ENCODE assay signal across 12 cellular contexts in the genomic region with DNA sequence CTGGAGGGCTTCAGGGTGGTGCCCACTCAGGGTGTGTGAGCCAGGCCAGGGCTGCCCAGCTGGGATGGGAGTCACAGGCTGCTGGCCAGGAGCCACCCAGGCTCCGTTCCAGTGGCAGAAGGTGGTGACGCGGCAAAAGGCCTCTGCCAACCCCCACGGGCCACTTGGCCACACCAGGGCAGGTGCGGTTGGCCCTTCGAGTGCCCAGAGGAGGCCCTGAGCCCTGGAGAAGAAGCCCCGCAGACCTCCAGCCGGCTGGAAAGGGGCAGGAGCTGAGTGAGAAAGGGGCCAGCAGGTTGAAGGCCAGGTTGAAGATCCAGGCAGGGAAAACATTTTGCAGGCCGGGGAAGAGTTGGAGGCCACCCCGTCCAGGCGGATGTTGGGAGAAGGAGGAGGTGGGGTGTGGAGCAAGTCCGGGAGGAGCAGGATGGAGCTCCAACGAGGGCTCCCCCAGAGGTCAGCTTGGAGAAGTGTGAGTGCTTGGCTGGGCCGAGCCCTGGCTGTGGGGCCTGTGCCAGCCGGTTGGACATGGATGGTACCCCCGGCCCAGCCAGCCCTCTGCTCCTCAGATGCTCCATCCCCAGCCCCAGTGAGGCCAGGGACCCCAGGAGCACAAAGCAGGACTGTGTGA. TPM values are rescaled to one million over a fixed set of nuclear protein-coding genes. Genes with fewer than 3 reads are reported as not detected.
A peak's percentile ranks its signal among the peaks of the same experiment; 100 is the strongest.
DNase-seq lines count a peak whose midpoint lies in the region; ATAC-seq and TF ChIP-seq lines count a peak whose summit lies in the region.
"Had no signal": no experiment of that assay in that cellular context is flagged by ENCODE, and none has a peak within 500 bp of the region (broad histone marks: within the 10 kb centered on the region; RNA-seq: fewer than 3 reads in every experiment).

No MANE protein-coding gene starts in this region.

- peaks cover 5% of the 10 kb centered on the region for H3K9me3 Mint-ChIP-seq in glutamatergic neuron (ENCODE audit: unreplicated experiment)
- no peaks in the 10 kb centered on the region for H3K9me3 Mint-ChIP-seq in activated naive CD4-positive, alpha-beta T cell treated with anti-CD3 and anti-CD28 coated beads, Interleukin-2, amount 10 ng/mL, durations not matched to agents 7 days and 5 days

- no peak overlapping the region for H3K4me3 ChIP-seq in right atrium auricular region
- no peak overlapping the region for H3K4me3 ChIP-seq in astrocyte of the cerebellum (ENCODE audit: low read depth, low read length)
- H3K4me3 ChIP-seq in upper lobe of right lung, result no peak overlapping the region
- H3K4me3 ChIP-seq: BLaER1, coronary artery had no signal

- no peaks in the 10 kb centered on the region for H3K36me3 Mint-ChIP-seq in glutamatergic neuron (ENCODE audit: unreplicated experiment)
- H3K36me3 Mint-ChIP-seq in activated naive CD4-positive, alpha-beta T cell treated with anti-CD3 and anti-CD28 coated beads, Interleukin-2, amount 10 ng/mL, durations not matched to agents 7 days and 5 days, result no peaks in the 10 kb centered on the region

- H3K27ac ChIP-seq in right atrium auricular region (peak overlapping the region in 1 of 2 donors; percentile 35), upper lobe of right lung (no peak overlapping the region)
- H3K27ac ChIP-seq: BLaER1, coronary artery had no signal

- CTCF ChIA-PET in activated naive CD4-positive, alpha-beta T cell treated with anti-CD3 and anti-CD28 coated beads, Interleukin-2, amount 10 ng/mL, durations not matched to agents 7 days and 5 days (lab: Charles Lee), result no interaction called here

- TF ChIP-seq CTCF in right atrium auricular region (IDR thresholded peaks at IDR 0.05) (no peak), astrocyte of the cerebellum (IDR thresholded peaks at IDR 0.05; ENCODE audit: low read depth, low read length, missing control alignments) (peak; percentile 35), upper lobe of right lung (IDR thresholded peaks at IDR 0.05) (no peak), glutamatergic neuron (IDR thresholded peaks at IDR 0.05; ENCODE audit: partially characterized antibody, unreplicated experiment) (no peak)

- H3K27ac Mint-ChIP-seq in glutamatergic neuron (ENCODE audit: unreplicated experiment), result no peak overlapping the region
- no peak overlapping the region for H3K27ac Mint-ChIP-seq in activated naive CD4-positive, alpha-beta T cell treated with anti-CD3 and anti-CD28 coated beads, Interleukin-2, amount 10 ng/mL, durations not matched to agents 7 days and 5 days

- no peak overlapping the region for H3K4me3 Mint-ChIP-seq in glutamatergic neuron (ENCODE audit: unreplicated experiment)
- no peak overlapping the region for H3K4me3 Mint-ChIP-seq in activated naive CD4-positive, alpha-beta T cell treated with anti-CD3 and anti-CD28 coated beads, Interleukin-2, amount 10 ng/mL, durations not matched to agents 7 days and 5 days

- no peaks in the 10 kb centered on the region for H3K9me3 ChIP-seq in right atrium auricular region
- no peaks in the 10 kb centered on the region for H3K9me3 ChIP-seq in upper lobe of right lung

- peaks cover 6% of the 10 kb centered on the region for H3K4me1 Mint-ChIP-seq in glutamatergic neuron (ENCODE audit: low read depth, unreplicated experiment)
- H3K4me1 Mint-ChIP-seq in activated naive CD4-positive, alpha-beta T cell treated with anti-CD3 and anti-CD28 coated beads, Interleukin-2, amount 10 ng/mL, durations not matched to agents 7 days and 5 days, result peaks cover 3% of the 10 kb centered on the region

- H3K36me3 ChIP-seq in right atrium auricular region (no peaks in the 10 kb centered on the region), upper lobe of right lung (no peaks in the 10 kb centered on the region)
- H3K36me3 ChIP-seq: BLaER1 had no signal

- peaks cover 12 to 20% of the 10 kb centered on the region in 2 donors for H3K27me3 ChIP-seq in right atrium auricular region
- H3K27me3 ChIP-seq in upper lobe of right lung, result peaks cover 60% of the 10 kb centered on the region

- peak; percentile 64 for DNase-seq in Right ventricle myocardium inferior (ENCODE audit: missing footprints)
- no peak for DNase-seq in right atrium auricular region (ENCODE audit: low spot score)
- no peak for DNase-seq in astrocyte of the cerebellum (ENCODE audit: low read depth)
- DNase-seq in islet precursor cell, result peak; percentile 63
- DNase-seq in upper lobe of right lung, result peak; percentile 62
- no peak for DNase-seq in glutamatergic neuron
- no peak for DNase-seq in dedifferentiated amniotic fluid mesenchymal stem cell (ENCODE audit: extremely low spot score)
- no peak for DNase-seq in activated naive CD4-positive, alpha-beta T cell treated with anti-CD3 and anti-CD28 coated beads, Interleukin-2, amount 10 ng/mL, durations not matched to agents 7 days and 5 days
- DNase-seq: activated CD8-positive, alpha-beta memory T cell treated with anti-CD3 and anti-CD28 coated beads, Interleukin-2, amount 50 U/mL, for 48 hours; NCI-H2171 had no signal

- H3K27me3 Mint-ChIP-seq in glutamatergic neuron (ENCODE audit: unreplicated experiment), result peaks cover 9% of the 10 kb centered on the region
- H3K27me3 Mint-ChIP-seq in activated naive CD4-positive, alpha-beta T cell treated with anti-CD3 and anti-CD28 coated beads, Interleukin-2, amount 10 ng/mL, durations not matched to agents 7 days and 5 days, result peaks cover 70% of the 10 kb centered on the region

- ATAC-seq in Right ventricle myocardium inferior (no peak), upper lobe of right lung (no peak)

- peaks cover 0 to 22% of the 10 kb centered on the region in 2 donors for H3K4me1 ChIP-seq in right atrium auricular region
- H3K4me1 ChIP-seq in upper lobe of right lung, result peaks cover 6% of the 10 kb centered on the region

- intact Hi-C loops in Right ventricle myocardium inferior (cut with DNase I) (no loop called here), upper lobe of right lung (cut with DNase I) (no loop called here)

- in situ Hi-C loops in astrocyte of the cerebellum (cut with HindIII; ENCODE audit: low sequenced_read_pairs), result no loop called here

RNA-seq across cellular contexts. Expression of a gene that starts 2.8 kb away (rescaled TPM):
- total RNA-seq in Right ventricle myocardium inferior (3.1 TPM), right atrium auricular region (1 to 10 TPM in 1 of 2 donors, under 1 TPM in 1; 0.98 to 2.3 TPM), upper lobe of right lung (5.2 TPM), glutamatergic neuron (ENCODE audit: unreplicated experiment) (115 TPM)

Comparison
In these comparisons a context has a peak if more than half of its experiments do, and no peak if none do; other contexts are left out.
1. DNase-seq: peak in Right ventricle myocardium inferior (single experiment), islet precursor cell (single experiment) and upper lobe of right lung (single experiment); none in right atrium auricular region (single experiment), astrocyte of the cerebellum (single experiment), glutamatergic neuron (single experiment), dedifferentiated amniotic fluid mesenchymal stem cell (single experiment) and activated naive CD4-positive, alpha-beta T cell treated with anti-CD3 and anti-CD28 coated beads, Interleukin-2, amount 10 ng/mL, durations not matched to agents 7 days and 5 days (single experiment).
2. RNA of a gene that starts 2.8 kb away (total RNA-seq): 115 TPM in glutamatergic neuron (single experiment); 5.2 TPM in upper lobe of right lung (single experiment), 3.1 TPM in Right ventricle myocardium inferior (single experiment) and 0.98 to 2.3 TPM in right atrium auricular region; every median in the first group is over 10 times any median in the second.